8 cellular contexts compared by ENCODE assay signal in genomic region chr2:190879474-190880373, GRCh38. TPM values are rescaled to one million over a fixed set of nuclear protein-coding genes. Genes with fewer than 3 reads are reported as not detected.
A peak's percentile ranks its signal among the peaks of the same experiment; 100 is the strongest.
DNase-seq lines count a peak whose midpoint lies in the region; ATAC-seq, FAIRE-seq and TF ChIP-seq lines count a peak whose summit lies in the region.

No MANE protein-coding gene starts in this region.

- H3K27me3 ChIP-seq in HCT116 (ENCODE audit: insufficient read depth, low read length), result no peaks in the 10 kb centered on the region
- no peaks in the 10 kb centered on the region for H3K27me3 ChIP-seq in mononuclear cell (ENCODE audit: insufficient read depth, low read length)

- peaks cover 37% of the 10 kb centered on the region for H3K79me2 ChIP-seq in HCT116 (ENCODE audit: insufficient read depth, low read length)

- no peaks in the 10 kb centered on the region; the same call in 1 of the 2 replicates for H3K9me2 ChIP-seq in HCT116 (ENCODE audit: insufficient read depth)

- RAD21 ChIA-PET in HCT116 (lab: Charles Lee; ENCODE audit: low non-redundant PET in 1 of 2, low total read pairs in 2 of 2, uncharacterized antibody in 2 of 2, unreplicated experiment in 2 of 2), result no interaction called here

- intact Hi-C loops in HCT116 (cut with micrococcal nuclease), result loop anchor here (5.0 to 10.0 kb wide), 2 partner anchors 37 to 95 kb away; no protein-coding TSS in a partner anchor

- peak overlapping the region; percentile 99 for H3K4me2 ChIP-seq in HCT116 (ENCODE audit: low read length)

- H3K27ac Mint-ChIP-seq in T-cell (peak overlapping the region; percentile 97 to 99), chondrocyte (ENCODE audit: unreplicated experiment) (peak overlapping the region; percentile 98)
- peak overlapping the region; percentile 99 for H3K27ac Mint-ChIP-seq in stimulated activated naive CD8-positive, alpha-beta T cell treated with anti-CD3 and anti-CD28 coated beads, Interleukin-15, Interleukin-2, amounts not matched to agents 100 ng/mL and 50 ng/mL, for 24 hours

- H3K9me3 ChIP-seq in HCT116 (ENCODE audit: control insufficient read depth in 1 of 2, insufficient read depth in 1 of 2, low read depth in 1 of 2, low read length in 2 of 2), result no peaks in the 10 kb centered on the region
- no peaks in the 10 kb centered on the region for H3K9me3 ChIP-seq in mononuclear cell (ENCODE audit: low read depth, low read length)

- H4K20me1 ChIP-seq in HCT116 (ENCODE audit: insufficient read depth), result peaks cover 12% of the 10 kb centered on the region; the same call in 1 of the 2 replicates

- peaks cover 8% of the 10 kb centered on the region for H3K36me3 Mint-ChIP-seq in T-cell
- H3K36me3 Mint-ChIP-seq in chondrocyte (ENCODE audit: low read depth), result peaks cover 11% of the 10 kb centered on the region
- peaks cover 30% of the 10 kb centered on the region for H3K36me3 Mint-ChIP-seq in stimulated activated naive CD8-positive, alpha-beta T cell treated with anti-CD3 and anti-CD28 coated beads, Interleukin-15, Interleukin-2, amounts not matched to agents 100 ng/mL and 50 ng/mL, for 24 hours (ENCODE audit: low read depth)

- no peak for TF ChIP-seq RAD21 in HCT116 (IDR thresholded peaks at IDR 0.05; ENCODE audit: low read depth)

- peak overlapping the region; percentile 82 for H3K9ac ChIP-seq in HCT116 (ENCODE audit: low read length)

- DNase-seq in HCT116 (ENCODE audit: low read depth, low spot score) (no peak), T-cell (peak in 14 of 34 experiments; percentile 1 to 29 (median 10)), chondrocyte (ENCODE audit: low spot score) (no peak), cerebellar nuclear complex (lab: John Stamatoyannopoulos, UW) (no peak), RKO (ENCODE audit: low spot score) (no peak), frontal cortex (ENCODE audit: low spot score in 2 of 2) (no peak)

- no peak for TF ChIP-seq POLR2A in HCT116 (IDR thresholded peaks at IDR 0.05; ENCODE audit: borderline replicate concordance, extremely low read depth, insufficient read depth, insufficient read length)

- H3K4me1 Mint-ChIP-seq in T-cell, result peaks cover 50 to 57% (median 56%) of the 10 kb centered on the region in 3 donors
- peaks cover 27% of the 10 kb centered on the region for H3K4me1 Mint-ChIP-seq in chondrocyte (ENCODE audit: low read depth)
- H3K4me1 Mint-ChIP-seq in stimulated activated naive CD8-positive, alpha-beta T cell treated with anti-CD3 and anti-CD28 coated beads, Interleukin-15, Interleukin-2, amounts not matched to agents 100 ng/mL and 50 ng/mL, for 24 hours (ENCODE audit: low read depth), result peaks cover 51% of the 10 kb centered on the region

- H3K9me3 Mint-ChIP-seq in T-cell (no peaks in the 10 kb centered on the region), chondrocyte (ENCODE audit: low read depth) (no peaks in the 10 kb centered on the region)
- no peaks in the 10 kb centered on the region for H3K9me3 Mint-ChIP-seq in stimulated activated naive CD8-positive, alpha-beta T cell treated with anti-CD3 and anti-CD28 coated beads, Interleukin-15, Interleukin-2, amounts not matched to agents 100 ng/mL and 50 ng/mL, for 24 hours

- H3K27me3 Mint-ChIP-seq in T-cell (no peaks in the 10 kb centered on the region), chondrocyte (ENCODE audit: low read depth) (no peaks in the 10 kb centered on the region)
- no peaks in the 10 kb centered on the region for H3K27me3 Mint-ChIP-seq in stimulated activated naive CD8-positive, alpha-beta T cell treated with anti-CD3 and anti-CD28 coated beads, Interleukin-15, Interleukin-2, amounts not matched to agents 100 ng/mL and 50 ng/mL, for 24 hours

- BruUV-seq in HCT116 (replicated peaks; lab: Mats Ljungman, UMichigan), result no TSS peak

- peak overlapping the region; percentile 77 to 79 for H3K4me3 ChIP-seq in HCT116 (replicated peaks in 1 of 2; ENCODE audit: low read depth in 1 of 2, low read length in 2 of 2)
- peak overlapping the region; percentile 79 for H3K4me3 ChIP-seq in mononuclear cell (ENCODE audit: low read length)

- H3K36me3 ChIP-seq in HCT116 (ENCODE audit: control insufficient read depth in 1 of 2, insufficient read depth in 2 of 2, low read length in 2 of 2), result 0 out of 4 replicates have a peak, but pooled peaks cover 0 to 9% of the 10 kb centered on the region in 2 experiments

- CTCF ChIA-PET in HCT116 (lab: Charles Lee) (no interaction called here), T-cell (lab: Charles Lee) (interaction anchor here in 1 of 2 donors (1.1 to 4.0 kb wide), 4 partner anchors 13 to 68 kb away, joined by 3 to 22 read pairs (median 8); no protein-coding TSS in a partner anchor)

- peak overlapping the region; percentile 65 for H3K27ac ChIP-seq in HCT116 (ENCODE audit: low read depth, low read length)

- H3K4me1 ChIP-seq in HCT116 (ENCODE audit: control insufficient read depth in 1 of 2, insufficient read depth in 2 of 2, low read length in 2 of 2) (peaks cover 17 to 21% of the 10 kb centered on the region in 2 experiments), mononuclear cell (ENCODE audit: insufficient read depth, low read length) (peaks cover 35% of the 10 kb centered on the region)

- POLR2A ChIA-PET in HCT116 (lab: Charles Lee) (interaction anchor here (1.0 to 2.1 kb wide), 3 partner anchors 13 to 29 kb away, joined by 3 to 5 read pairs (median 3); no protein-coding TSS in a partner anchor), T-cell (lab: Charles Lee) (interaction anchor here (0.6 to 1.5 kb wide), 11 partner anchors 10 to 465 kb away, joined by 3 to 10 read pairs (median 4); no protein-coding TSS in a partner anchor)

- no peak for TF ChIP-seq CTCF in HCT116 (IDR thresholded peaks at IDR 0.05 in 2 of 3, conservative IDR thresholded peaks at IDR 0.05 in 1 of 3; ENCODE audit: borderline replicate concordance in 1 of 3, insufficient read depth in 1 of 3, low read depth in 2 of 3, low read length in 2 of 3)
- TF ChIP-seq CTCF in chondrocyte (IDR thresholded peaks at IDR 0.05), result no peak

- ATAC-seq in HCT116 (peak; percentile 1; the same call in 1 of the 2 replicates), T-cell (replicated peaks in 1 of 4) (peak in 1 of 4 experiments; percentile 1)

- no peak for FAIRE-seq in frontal cortex (lab: Jason Lieb, UNC)

- peak overlapping the region; percentile 83 for H2AFZ ChIP-seq in HCT116 (ENCODE audit: low read depth, low read length, poor library complexity, severe bottlenecking)

- H3K4me3 Mint-ChIP-seq in T-cell (peak overlapping the region; percentile 92 to 98 (median 96)), chondrocyte (ENCODE audit: unreplicated experiment) (peak overlapping the region; percentile 92)
- H3K4me3 Mint-ChIP-seq in stimulated activated naive CD8-positive, alpha-beta T cell treated with anti-CD3 and anti-CD28 coated beads, Interleukin-15, Interleukin-2, amounts not matched to agents 100 ng/mL and 50 ng/mL, for 24 hours, result peak overlapping the region; percentile 95

TF ChIP-seq in HCT116, 20 proteins besides CTCF, POLR2A, EP300 and RAD21:
- TF ChIP-seq ELF1 (IDR thresholded peaks at IDR 0.05; ENCODE audit: borderline replicate concordance, low read depth), result no peak
- peak; percentile 22; the same call in 1 of the 2 replicates for TF ChIP-seq SIN3A (IDR thresholded peaks at IDR 0.05; ENCODE audit: low read depth)
- no peak for TF ChIP-seq JUND (IDR thresholded peaks at IDR 0.05)
- peak; percentile 5 for TF ChIP-seq TCF7L2 (IDR thresholded peaks at IDR 0.05; ENCODE audit: borderline replicate concordance, extremely low read depth, insufficient read depth, insufficient read length)

RNA-seq across cellular contexts. Expression of gene GLS, which starts 0.9 kb away (rescaled TPM):
- total RNA-seq in HCT116 (2021; ENCODE audit: unreplicated experiment), result 97.4 TPM
- 21.7 and 26.3 TPM in 2 replicates for polyA plus RNA-seq in HCT116 (2012)
- 100 to 1,000 TPM; 192 to 233 (median 209) TPM for total RNA-seq in T-cell
- 234 to 330 TPM (median 245 TPM) in 3 replicates for total RNA-seq in chondrocyte
- 256 TPM for total RNA-seq in mononuclear cell
- total RNA-seq in frontal cortex, result 192 TPM
